In genomic region chr7:130352335-130353074, GRCh38 we compare ENCODE assay signal across 8 cellular contexts. TPM values are rescaled to one million over a fixed set of nuclear protein-coding genes. Genes with fewer than 3 reads are reported as not detected.
A peak's percentile ranks its signal among the peaks of the same experiment; 100 is the strongest.
DNase-seq lines count a peak whose midpoint lies in the region; ATAC-seq and TF ChIP-seq lines count a peak whose summit lies in the region.
"Had no signal": no experiment of that assay in that cellular context is flagged by ENCODE, and none has a peak within 500 bp of the region (broad histone marks: within the 10 kb centered on the region; RNA-seq: fewer than 3 reads in every experiment).

No MANE protein-coding gene starts in this region.

- WGBS in tibial nerve, 2 donors = 56 to 63% methylated on average over 19 of the region's 19 CpGs

- TF ChIP-seq POLR2A in tibial nerve (IDR thresholded peaks at IDR 0.05) = no peak

- peak overlapping the region; percentile 21 to 84 (median 73) for H3K27ac ChIP-seq in tibial nerve

- H3K27me3 ChIP-seq in tibial nerve = no peaks in the 10 kb centered on the region

- ATAC-seq in HG03460 (IDR thresholded peaks at IDR 0.05; ENCODE audit: unreplicated experiment) = no peak
- ATAC-seq: Panc1 had no signal

- peaks cover 0 to 52% (median 26%) of the 10 kb centered on the region in 4 donors for H3K4me1 ChIP-seq in tibial nerve

- no peaks in the 10 kb centered on the region for H3K36me3 ChIP-seq in tibial nerve

- H3K4me3 ChIP-seq in tibial nerve = no peak overlapping the region

- no peaks in the 10 kb centered on the region for H3K9me3 ChIP-seq in tibial nerve

- peak in 1 of 2 donors; percentile 34 for TF ChIP-seq EP300 in tibial nerve (IDR thresholded peaks at IDR 0.05)

- DNase-seq in NCI-H1092 treated with DMSO at 0.1 percent for 48 hours (lab: John Stamatoyannopoulos, UW) (peak; percentile 99), amniotic epithelial cell (ENCODE audit: low read depth) (peak; percentile 81), inferior parietal cortex (ENCODE audit: extremely low spot score) (peak; percentile 20), tibial nerve (ENCODE audit: low spot score in 2 of 2) (no peak), cortex of kidney (lab: John Stamatoyannopoulos, UW) (no peak), NOMO-1 (lab: John Stamatoyannopoulos, UW; ENCODE audit: unreplicated experiment in 2 of 2) (no peak)

- TF ChIP-seq CTCF in tibial nerve (IDR thresholded peaks at IDR 0.05) = no peak

RNA-seq across cellular contexts. Expression of gene CPA5, which starts 7.9 kb away (rescaled TPM):
- not detected for total RNA-seq in tibial nerve

RNA-seq across cellular contexts. Expression of gene CPA1, which starts 27.8 kb away (rescaled TPM):
- 10 to 100 TPM in 1 of 4 donors, 1 to 10 TPM in 3; 2.9 to 37.8 (median 6.3) TPM for total RNA-seq in tibial nerve

RNA-seq across cellular contexts. Expression of gene CPA4, which starts 59.5 kb away (rescaled TPM):
- 1 to 10 TPM in 1 of 4 donors, not detected in 3; 5.4 TPM for total RNA-seq in tibial nerve

Comparison
In these comparisons a context has a peak if more than half of its experiments do, and no peak if none do; other contexts are left out.
1. DNase-seq: peak in NCI-H1092 treated with DMSO at 0.1 percent for 48 hours (single experiment), amniotic epithelial cell (single experiment) and inferior parietal cortex (single experiment); none in tibial nerve (0 of 2), cortex of kidney (single experiment) and NOMO-1 (0 of 2).